In the genomic region with DNA sequence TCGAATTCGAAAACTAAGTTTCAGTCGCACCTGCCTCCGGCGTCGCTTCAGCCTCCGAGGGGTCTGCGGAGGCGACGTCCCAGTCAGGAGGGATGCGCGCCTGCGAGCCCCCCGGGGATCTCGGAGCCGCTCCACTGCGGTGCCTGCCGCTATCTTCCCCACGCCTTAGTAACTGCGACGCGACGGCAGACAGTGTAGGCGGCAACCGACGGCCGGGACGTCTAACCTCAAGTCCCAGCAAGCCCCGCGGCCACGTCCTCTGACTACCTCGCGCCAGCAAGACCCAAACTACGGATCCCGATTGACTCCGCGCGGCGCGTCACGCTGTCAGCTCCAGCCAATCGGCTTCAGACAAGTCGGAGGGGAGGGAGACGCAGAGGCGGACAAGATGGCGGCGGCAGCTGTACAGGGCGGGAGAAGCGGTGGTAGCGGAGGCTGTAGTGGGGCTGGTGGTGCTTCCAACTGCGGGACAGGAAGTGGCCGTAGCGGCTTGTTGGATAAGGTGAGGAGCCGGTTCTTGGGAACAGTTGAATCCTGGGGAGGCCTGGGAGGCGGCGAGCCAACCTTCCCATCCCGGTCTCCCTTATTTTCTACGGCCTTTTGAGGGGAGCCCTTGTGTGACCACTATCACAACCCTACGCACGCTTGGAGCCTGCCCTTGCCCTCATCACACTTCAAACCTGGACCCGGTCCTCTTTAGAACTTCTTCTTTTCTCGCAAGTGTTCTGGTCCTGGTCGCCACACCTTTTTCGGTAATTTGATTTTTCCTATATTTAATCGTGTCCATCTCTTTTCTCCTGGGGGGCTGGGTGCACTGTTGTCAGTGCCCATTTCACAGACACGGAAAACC, we compare ENCODE assay signal across 1 cellular context.
TF ChIP-seq lines count a peak whose summit lies in the region.

A gene (plus strand): TSS at position 369 of the 850 bp plus-strand sequence. CDS start 20 bp downstream, at position 389.
A gene with protein sequence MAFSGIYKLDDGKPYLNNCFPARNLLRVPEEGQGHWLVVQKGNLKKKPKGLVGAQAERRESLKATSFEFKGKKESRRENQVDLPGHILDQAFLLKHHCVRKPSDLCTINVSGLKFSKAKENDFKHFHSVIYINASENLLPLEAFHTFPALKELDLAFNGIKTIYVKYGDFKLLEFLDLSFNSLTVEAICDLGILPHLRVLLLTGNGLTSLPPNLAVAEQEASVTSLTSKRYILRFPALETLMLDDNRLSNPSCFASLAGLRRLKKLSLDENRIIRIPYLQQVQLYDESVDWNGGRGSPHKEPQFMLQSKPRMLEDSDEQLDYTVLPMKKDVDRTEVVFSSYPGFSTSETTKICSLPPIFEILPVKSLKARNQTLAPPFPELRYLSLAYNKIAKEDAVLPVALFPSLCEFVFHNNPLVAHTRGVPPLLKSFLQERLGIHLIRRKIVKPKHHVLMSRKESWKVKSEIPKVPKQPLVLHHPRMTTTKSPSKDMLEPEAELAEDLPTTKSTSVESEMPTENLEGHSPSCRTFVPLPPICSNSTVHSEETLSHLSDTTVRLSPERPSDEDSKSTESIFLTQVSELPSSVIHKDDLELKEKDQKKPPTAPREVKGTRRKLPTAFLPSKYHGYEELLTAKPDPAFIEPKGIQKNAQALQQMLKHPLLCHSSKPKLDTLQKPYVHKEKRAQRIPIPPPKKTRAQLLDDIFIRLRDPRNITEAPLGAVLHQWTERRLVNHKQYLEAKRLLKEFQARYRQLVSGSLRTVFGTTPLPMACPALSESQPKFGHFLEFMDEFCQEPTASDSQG (minus strand): TSS at position 194 of the 850 bp plus-strand sequence. CDS start 8,213 bp downstream, outside the sequence.

TF ChIP-seq in GM23338, 12 proteins besides CTCF, POLR2A, EP300 and RAD21:
- no peak for TF ChIP-seq ZNF331 (CRISPR knock-in tag; IDR thresholded peaks at IDR 0.05; ENCODE audit: low read depth)
- TF ChIP-seq CREB1 (CRISPR knock-in tag; IDR thresholded peaks at IDR 0.05; ENCODE audit: low read depth): peak; percentile 90
- TF ChIP-seq POLR2AphosphoS5 (IDR thresholded peaks at IDR 0.05; ENCODE audit: low read depth): peak; percentile 92
- no peak for TF ChIP-seq STAT1 (IDR thresholded peaks at IDR 0.05; ENCODE audit: unreplicated experiment)
- TF ChIP-seq, protein P1, sequence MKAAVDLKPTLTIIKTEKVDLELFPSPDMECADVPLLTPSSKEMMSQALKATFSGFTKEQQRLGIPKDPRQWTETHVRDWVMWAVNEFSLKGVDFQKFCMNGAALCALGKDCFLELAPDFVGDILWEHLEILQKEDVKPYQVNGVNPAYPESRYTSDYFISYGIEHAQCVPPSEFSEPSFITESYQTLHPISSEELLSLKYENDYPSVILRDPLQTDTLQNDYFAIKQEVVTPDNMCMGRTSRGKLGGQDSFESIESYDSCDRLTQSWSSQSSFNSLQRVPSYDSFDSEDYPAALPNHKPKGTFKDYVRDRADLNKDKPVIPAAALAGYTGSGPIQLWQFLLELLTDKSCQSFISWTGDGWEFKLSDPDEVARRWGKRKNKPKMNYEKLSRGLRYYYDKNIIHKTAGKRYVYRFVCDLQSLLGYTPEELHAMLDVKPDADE (IDR thresholded peaks at IDR 0.05): peak; percentile 95
